ENCODE assay signal across 1 cellular context in the genomic region with DNA sequence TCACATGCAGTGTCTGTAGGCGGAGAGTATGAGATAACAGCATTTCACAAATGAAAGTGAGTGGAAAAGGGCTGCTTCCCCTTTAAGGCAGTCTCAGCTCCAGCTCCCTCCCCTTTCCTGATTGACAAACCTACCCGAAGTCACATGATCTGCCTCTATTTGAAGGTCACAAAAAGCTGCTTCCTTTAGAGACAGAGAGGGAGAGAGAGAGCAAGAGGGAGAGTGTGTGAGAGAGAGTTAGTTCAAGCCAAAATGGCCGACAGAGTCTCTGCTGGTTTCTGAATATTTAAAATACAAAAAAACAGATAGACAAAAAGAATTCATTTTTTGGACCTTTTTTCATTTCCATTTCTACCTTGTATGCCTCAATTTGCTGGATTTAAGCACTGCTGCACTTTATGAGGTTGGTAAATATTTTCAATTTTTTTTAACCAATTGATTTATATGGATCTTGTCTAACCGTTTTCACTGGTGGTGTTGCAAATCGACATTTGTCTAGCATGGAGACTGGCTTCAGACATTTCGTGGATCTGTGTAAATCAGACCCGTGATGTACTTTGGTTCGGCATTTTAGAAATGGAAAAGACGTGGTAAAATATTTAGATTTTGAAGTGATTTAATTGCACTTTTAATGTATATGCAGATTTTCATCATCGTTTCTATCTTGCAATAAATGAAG.
TF ChIP-seq lines count a peak whose summit lies in the region.

A gene with protein sequence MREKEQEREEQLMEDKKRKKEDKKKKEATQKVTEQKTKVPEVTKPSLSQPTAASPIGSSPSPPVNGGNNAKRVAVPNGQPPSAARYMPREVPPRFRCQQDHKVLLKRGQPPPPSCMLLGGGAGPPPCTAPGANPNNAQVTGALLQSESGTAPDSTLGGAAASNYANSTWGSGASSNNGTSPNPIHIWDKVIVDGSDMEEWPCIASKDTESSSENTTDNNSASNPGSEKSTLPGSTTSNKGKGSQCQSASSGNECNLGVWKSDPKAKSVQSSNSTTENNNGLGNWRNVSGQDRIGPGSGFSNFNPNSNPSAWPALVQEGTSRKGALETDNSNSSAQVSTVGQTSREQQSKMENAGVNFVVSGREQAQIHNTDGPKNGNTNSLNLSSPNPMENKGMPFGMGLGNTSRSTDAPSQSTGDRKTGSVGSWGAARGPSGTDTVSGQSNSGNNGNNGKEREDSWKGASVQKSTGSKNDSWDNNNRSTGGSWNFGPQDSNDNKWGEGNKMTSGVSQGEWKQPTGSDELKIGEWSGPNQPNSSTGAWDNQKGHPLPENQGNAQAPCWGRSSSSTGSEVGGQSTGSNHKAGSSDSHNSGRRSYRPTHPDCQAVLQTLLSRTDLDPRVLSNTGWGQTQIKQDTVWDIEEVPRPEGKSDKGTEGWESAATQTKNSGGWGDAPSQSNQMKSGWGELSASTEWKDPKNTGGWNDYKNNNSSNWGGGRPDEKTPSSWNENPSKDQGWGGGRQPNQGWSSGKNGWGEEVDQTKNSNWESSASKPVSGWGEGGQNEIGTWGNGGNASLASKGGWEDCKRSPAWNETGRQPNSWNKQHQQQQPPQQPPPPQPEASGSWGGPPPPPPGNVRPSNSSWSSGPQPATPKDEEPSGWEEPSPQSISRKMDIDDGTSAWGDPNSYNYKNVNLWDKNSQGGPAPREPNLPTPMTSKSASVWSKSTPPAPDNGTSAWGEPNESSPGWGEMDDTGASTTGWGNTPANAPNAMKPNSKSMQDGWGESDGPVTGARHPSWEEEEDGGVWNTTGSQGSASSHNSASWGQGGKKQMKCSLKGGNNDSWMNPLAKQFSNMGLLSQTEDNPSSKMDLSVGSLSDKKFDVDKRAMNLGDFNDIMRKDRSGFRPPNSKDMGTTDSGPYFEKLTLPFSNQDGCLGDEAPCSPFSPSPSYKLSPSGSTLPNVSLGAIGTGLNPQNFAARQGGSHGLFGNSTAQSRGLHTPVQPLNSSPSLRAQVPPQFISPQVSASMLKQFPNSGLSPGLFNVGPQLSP (N-terminal part only) (plus strand): TSS at position 188 of the 679 bp plus-strand sequence. CDS start 211 bp downstream, at position 399.

TF ChIP-seq in HepG2, 621 proteins besides CTCF, POLR2A, EP300 and RAD21 (continued from another document and continues in another):
- peak; percentile 93 for TF ChIP-seq ELF3 (CRISPR knock-in tag; IDR thresholded peaks at IDR 0.05)
- no peak for TF ChIP-seq RFX1 (IDR thresholded peaks at IDR 0.05)
- TF ChIP-seq FOSL2 (CRISPR knock-in tag; IDR thresholded peaks at IDR 0.05) = peak; percentile 55; the same call in 1 of the 2 replicates
- no peak for TF ChIP-seq ZEB1 (IDR thresholded peaks at IDR 0.05; ENCODE audit: insufficient replicate concordance, low read depth)
- no peak for TF ChIP-seq ZNF225 (CRISPR knock-in tag; IDR thresholded peaks at IDR 0.05)
- TF ChIP-seq REPIN1 (CRISPR knock-in tag; IDR thresholded peaks at IDR 0.05; ENCODE audit: borderline replicate concordance, low read depth) = no peak
- TF ChIP-seq HMG20A (CRISPR knock-in tag; IDR thresholded peaks at IDR 0.05; ENCODE audit: borderline replicate concordance) = no peak
- TF ChIP-seq NRL (CRISPR knock-in tag; IDR thresholded peaks at IDR 0.05; ENCODE audit: borderline replicate concordance) = no peak
- TF ChIP-seq, protein P1, sequence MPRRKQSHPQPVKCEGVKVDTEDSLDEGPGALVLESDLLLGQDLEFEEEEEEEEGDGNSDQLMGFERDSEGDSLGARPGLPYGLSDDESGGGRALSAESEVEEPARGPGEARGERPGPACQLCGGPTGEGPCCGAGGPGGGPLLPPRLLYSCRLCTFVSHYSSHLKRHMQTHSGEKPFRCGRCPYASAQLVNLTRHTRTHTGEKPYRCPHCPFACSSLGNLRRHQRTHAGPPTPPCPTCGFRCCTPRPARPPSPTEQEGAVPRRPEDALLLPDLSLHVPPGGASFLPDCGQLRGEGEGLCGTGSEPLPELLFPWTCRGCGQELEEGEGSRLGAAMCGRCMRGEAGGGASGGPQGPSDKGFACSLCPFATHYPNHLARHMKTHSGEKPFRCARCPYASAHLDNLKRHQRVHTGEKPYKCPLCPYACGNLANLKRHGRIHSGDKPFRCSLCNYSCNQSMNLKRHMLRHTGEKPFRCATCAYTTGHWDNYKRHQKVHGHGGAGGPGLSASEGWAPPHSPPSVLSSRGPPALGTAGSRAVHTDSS (CRISPR knock-in tag; conservative IDR thresholded peaks at IDR 0.05) = no peak
- TF ChIP-seq PHF8 (CRISPR knock-in tag; IDR thresholded peaks at IDR 0.05) = peak; percentile 30; the same call in 1 of the 2 replicates
- TF ChIP-seq, protein P2, sequence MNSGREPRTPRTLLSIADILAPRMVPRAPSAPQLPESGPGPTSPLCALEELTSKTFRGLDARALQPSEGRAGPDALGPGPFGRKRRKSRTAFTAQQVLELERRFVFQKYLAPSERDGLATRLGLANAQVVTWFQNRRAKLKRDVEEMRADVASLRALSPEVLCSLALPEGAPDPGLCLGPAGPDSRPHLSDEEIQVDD (CRISPR knock-in tag; IDR thresholded peaks at IDR 0.05; ENCODE audit: borderline replicate concordance) = no peak
- TF ChIP-seq, protein P3, sequence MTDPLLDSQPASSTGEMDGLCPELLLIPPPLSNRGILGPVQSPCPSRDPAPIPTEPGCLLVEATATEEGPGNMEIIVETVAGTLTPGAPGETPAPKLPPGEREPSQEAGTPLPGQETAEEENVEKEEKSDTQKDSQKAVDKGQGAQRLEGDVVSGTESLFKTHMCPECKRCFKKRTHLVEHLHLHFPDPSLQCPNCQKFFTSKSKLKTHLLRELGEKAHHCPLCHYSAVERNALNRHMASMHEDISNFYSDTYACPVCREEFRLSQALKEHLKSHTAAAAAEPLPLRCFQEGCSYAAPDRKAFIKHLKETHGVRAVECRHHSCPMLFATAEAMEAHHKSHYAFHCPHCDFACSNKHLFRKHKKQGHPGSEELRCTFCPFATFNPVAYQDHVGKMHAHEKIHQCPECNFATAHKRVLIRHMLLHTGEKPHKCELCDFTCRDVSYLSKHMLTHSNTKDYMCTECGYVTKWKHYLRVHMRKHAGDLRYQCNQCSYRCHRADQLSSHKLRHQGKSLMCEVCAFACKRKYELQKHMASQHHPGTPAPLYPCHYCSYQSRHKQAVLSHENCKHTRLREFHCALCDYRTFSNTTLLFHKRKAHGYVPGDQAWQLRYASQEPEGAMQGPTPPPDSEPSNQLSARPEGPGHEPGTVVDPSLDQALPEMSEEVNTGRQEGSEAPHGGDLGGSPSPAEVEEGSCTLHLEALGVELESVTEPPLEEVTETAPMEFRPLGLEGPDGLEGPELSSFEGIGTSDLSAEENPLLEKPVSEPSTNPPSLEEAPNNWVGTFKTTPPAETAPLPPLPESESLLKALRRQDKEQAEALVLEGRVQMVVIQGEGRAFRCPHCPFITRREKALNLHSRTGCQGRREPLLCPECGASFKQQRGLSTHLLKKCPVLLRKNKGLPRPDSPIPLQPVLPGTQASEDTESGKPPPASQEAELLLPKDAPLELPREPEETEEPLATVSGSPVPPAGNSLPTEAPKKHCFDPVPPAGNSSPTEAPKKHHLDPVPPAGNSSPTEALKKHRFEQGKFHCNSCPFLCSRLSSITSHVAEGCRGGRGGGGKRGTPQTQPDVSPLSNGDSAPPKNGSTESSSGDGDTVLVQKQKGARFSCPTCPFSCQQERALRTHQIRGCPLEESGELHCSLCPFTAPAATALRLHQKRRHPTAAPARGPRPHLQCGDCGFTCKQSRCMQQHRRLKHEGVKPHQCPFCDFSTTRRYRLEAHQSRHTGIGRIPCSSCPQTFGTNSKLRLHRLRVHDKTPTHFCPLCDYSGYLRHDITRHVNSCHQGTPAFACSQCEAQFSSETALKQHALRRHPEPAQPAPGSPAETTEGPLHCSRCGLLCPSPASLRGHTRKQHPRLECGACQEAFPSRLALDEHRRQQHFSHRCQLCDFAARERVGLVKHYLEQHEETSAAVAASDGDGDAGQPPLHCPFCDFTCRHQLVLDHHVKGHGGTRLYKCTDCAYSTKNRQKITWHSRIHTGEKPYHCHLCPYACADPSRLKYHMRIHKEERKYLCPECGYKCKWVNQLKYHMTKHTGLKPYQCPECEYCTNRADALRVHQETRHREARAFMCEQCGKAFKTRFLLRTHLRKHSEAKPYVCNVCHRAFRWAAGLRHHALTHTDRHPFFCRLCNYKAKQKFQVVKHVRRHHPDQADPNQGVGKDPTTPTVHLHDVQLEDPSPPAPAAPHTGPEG (CRISPR knock-in tag; IDR thresholded peaks at IDR 0.05) = no peak
- no peak for TF ChIP-seq SATB2 (CRISPR knock-in tag; IDR thresholded peaks at IDR 0.05)
- 0 out of 2 replicates have a peak, but pooled peaks have one; percentile 53 for TF ChIP-seq ESRRA (CRISPR knock-in tag; IDR thresholded peaks at IDR 0.05; ENCODE audit: low read depth)
- TF ChIP-seq SRF (IDR thresholded peaks at IDR 0.05; ENCODE audit: low read depth, low read length) = peak; percentile 35; the same call in 1 of the 2 replicates
- no peak for TF ChIP-seq ZNF776 (CRISPR knock-in tag; IDR thresholded peaks at IDR 0.05)
- TF ChIP-seq, protein P4, sequence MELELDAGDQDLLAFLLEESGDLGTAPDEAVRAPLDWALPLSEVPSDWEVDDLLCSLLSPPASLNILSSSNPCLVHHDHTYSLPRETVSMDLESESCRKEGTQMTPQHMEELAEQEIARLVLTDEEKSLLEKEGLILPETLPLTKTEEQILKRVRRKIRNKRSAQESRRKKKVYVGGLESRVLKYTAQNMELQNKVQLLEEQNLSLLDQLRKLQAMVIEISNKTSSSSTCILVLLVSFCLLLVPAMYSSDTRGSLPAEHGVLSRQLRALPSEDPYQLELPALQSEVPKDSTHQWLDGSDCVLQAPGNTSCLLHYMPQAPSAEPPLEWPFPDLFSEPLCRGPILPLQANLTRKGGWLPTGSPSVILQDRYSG (CRISPR knock-in tag; IDR thresholded peaks at IDR 0.05) = no peak
- TF ChIP-seq, protein P5, sequence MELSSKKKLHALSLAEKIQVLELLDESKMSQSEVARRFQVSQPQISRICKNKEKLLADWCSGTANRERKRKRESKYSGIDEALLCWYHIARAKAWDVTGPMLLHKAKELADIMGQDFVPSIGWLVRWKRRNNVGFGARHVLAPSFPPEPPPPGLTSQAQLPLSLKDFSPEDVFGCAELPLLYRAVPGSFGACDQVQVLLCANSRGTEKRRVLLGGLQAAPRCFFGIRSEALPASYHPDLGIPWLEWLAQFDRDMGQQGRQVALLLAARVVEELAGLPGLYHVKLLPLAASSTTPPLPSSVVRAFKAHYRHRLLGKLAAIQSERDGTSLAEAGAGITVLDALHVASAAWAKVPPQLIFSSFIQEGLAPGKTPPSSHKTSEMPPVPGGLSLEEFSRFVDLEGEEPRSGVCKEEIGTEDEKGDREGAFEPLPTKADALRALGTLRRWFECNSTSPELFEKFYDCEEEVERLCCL (CRISPR knock-in tag; IDR thresholded peaks at IDR 0.05; ENCODE audit: borderline replicate concordance) = no peak
- TF ChIP-seq, protein P6, sequence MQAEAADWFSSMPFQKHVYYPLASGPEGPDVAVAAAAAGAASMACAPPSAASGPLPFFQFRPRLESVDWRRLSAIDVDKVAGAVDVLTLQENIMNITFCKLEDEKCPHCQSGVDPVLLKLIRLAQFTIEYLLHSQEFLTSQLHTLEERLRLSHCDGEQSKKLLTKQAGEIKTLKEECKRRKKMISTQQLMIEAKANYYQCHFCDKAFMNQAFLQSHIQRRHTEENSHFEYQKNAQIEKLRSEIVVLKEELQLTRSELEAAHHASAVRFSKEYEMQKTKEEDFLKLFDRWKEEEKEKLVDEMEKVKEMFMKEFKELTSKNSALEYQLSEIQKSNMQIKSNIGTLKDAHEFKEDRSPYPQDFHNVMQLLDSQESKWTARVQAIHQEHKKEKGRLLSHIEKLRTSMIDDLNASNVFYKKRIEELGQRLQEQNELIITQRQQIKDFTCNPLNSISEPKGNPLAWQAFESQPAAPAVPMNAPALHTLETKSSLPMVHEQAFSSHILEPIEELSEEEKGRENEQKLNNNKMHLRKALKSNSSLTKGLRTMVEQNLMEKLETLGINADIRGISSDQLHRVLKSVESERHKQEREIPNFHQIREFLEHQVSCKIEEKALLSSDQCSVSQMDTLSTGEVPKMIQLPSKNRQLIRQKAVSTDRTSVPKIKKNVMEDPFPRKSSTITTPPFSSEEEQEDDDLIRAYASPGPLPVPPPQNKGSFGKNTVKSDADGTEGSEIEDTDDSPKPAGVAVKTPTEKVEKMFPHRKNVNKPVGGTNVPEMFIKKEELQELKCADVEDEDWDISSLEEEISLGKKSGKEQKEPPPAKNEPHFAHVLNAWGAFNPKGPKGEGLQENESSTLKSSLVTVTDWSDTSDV (CRISPR knock-in tag; IDR thresholded peaks at IDR 0.05) = no peak
- TF ChIP-seq ZNF768 (CRISPR knock-in tag; IDR thresholded peaks at IDR 0.05) = no peak
- TF ChIP-seq MIER2 (CRISPR knock-in tag; IDR thresholded peaks at IDR 0.05) = no peak
- no peak for TF ChIP-seq ZNF224 (CRISPR knock-in tag; IDR thresholded peaks at IDR 0.05)
- TF ChIP-seq, protein P7, sequence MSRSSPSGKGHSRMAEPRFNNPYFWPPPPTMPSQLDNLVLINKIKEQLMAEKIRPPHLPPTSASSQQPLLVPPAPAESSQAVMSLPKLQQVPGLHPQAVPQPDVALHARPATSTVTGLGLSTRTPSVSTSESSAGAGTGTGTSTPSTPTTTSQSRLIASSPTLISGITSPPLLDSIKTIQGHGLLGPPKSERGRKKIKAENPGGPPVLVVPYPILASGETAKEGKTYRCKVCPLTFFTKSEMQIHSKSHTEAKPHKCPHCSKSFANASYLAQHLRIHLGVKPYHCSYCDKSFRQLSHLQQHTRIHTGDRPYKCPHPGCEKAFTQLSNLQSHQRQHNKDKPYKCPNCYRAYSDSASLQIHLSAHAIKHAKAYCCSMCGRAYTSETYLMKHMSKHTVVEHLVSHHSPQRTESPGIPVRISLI (CRISPR knock-in tag; IDR thresholded peaks at IDR 0.05; ENCODE audit: borderline replicate concordance) = no peak
- TF ChIP-seq, protein P8, sequence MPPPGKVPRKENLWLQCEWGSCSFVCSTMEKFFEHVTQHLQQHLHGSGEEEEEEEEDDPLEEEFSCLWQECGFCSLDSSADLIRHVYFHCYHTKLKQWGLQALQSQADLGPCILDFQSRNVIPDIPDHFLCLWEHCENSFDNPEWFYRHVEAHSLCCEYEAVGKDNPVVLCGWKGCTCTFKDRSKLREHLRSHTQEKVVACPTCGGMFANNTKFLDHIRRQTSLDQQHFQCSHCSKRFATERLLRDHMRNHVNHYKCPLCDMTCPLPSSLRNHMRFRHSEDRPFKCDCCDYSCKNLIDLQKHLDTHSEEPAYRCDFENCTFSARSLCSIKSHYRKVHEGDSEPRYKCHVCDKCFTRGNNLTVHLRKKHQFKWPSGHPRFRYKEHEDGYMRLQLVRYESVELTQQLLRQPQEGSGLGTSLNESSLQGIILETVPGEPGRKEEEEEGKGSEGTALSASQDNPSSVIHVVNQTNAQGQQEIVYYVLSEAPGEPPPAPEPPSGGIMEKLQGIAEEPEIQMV (CRISPR knock-in tag; IDR thresholded peaks at IDR 0.05; ENCODE audit: low read depth) = no peak
- peak; percentile 89 for TF ChIP-seq SIN3A (IDR thresholded peaks at IDR 0.05; ENCODE audit: borderline replicate concordance, low read depth, low read length)
- TF ChIP-seq, protein P9, sequence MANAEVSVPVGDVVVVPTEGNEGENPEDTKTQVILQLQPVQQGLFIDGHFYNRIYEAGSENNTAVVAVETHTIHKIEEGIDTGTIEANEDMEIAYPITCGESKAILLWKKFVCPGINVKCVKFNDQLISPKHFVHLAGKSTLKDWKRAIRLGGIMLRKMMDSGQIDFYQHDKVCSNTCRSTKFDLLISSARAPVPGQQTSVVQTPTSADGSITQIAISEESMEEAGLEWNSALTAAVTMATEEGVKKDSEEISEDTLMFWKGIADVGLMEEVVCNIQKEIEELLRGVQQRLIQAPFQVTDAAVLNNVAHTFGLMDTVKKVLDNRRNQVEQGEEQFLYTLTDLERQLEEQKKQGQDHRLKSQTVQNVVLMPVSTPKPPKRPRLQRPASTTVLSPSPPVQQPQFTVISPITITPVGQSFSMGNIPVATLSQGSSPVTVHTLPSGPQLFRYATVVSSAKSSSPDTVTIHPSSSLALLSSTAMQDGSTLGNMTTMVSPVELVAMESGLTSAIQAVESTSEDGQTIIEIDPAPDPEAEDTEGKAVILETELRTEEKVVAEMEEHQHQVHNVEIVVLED (CRISPR knock-in tag; IDR thresholded peaks at IDR 0.05; ENCODE audit: borderline replicate concordance) = 0 out of 2 replicates have a peak, but pooled peaks have one; percentile 35
- no peak for TF ChIP-seq ZNF34 (CRISPR knock-in tag; IDR thresholded peaks at IDR 0.05; ENCODE audit: borderline replicate concordance)
- TF ChIP-seq AHR (CRISPR knock-in tag; IDR thresholded peaks at IDR 0.05) = no peak
- TF ChIP-seq NR2F6 (IDR thresholded peaks at IDR 0.05) = no peak
- TF ChIP-seq NR2F6 (CRISPR knock-in tag; IDR thresholded peaks at IDR 0.05) = peak; percentile 50; the same call in 1 of the 2 replicates
